Comparison of ENCODE assay signal across 9 cellular contexts in genomic region chr2:69581774-69582581, GRCh38.
A peak's percentile ranks its signal among the peaks of the same experiment; 100 is the strongest.
DNase-seq lines count a peak whose midpoint lies in the region; ATAC-seq lines count a peak whose summit lies in the region.
"Had no signal": no experiment of that assay in that cellular context is flagged by ENCODE, and none has a peak within 500 bp of the region (broad histone marks: within the 10 kb centered on the region; RNA-seq: fewer than 3 reads in every experiment).

No MANE protein-coding gene starts in this region.

- peak overlapping the region; percentile 5 for H3K4me3 Mint-ChIP-seq in activated CD4-positive, alpha-beta memory T cell treated with anti-CD3 and anti-CD28 coated beads, Interleukin-2, amount 10 ng/mL, durations not matched to agents 7 days and 5 days

- no peak for DNase-seq in activated CD4-positive, alpha-beta memory T cell treated with anti-CD3 and anti-CD28 coated beads, Interleukin-2, amount 10 ng/mL, durations not matched to agents 7 days and 5 days
- peak; percentile 86 for DNase-seq in kidney tubule cell (ENCODE audit: low spot score)
- no peak for DNase-seq in stimulated activated CD4-positive, alpha-beta T cell treated with anti-CD3 and anti-CD28 coated beads, Interleukin-4, amount 100 ng/mL, for 24 hours
- no peak for DNase-seq in stimulated activated CD4-positive, alpha-beta T cell treated with anti-CD3 and anti-CD28 coated beads, Interleukin-4, amount 100 ng/mL, for 4 hours
- no peak for DNase-seq in activated CD4-positive, CD25-positive, alpha-beta regulatory T cell treated with anti-CD3 and anti-CD28 coated beads, Interleukin-2, amount 50 U/mL, for 72 hours

- H3K9ac ChIP-seq in BLaER1 treated with 17β-estradiol and CSF1 and Interleukin-3, amounts not matched to agents 10 nM and 100 nM, result peak overlapping the region; percentile 10 to 64 (median 39); a peak in 17 of 22 replicates

- H3K9me3 Mint-ChIP-seq in activated CD4-positive, alpha-beta memory T cell treated with anti-CD3 and anti-CD28 coated beads, Interleukin-2, amount 10 ng/mL, durations not matched to agents 7 days and 5 days, result no peaks in the 10 kb centered on the region

- peaks cover 50 to 98% (median 74%) of the 10 kb centered on the region in 10 experiments for H3K4me1 ChIP-seq in BLaER1 treated with 17β-estradiol and CSF1 and Interleukin-3, amounts not matched to agents 10 nM and 100 nM

- no peaks in the 10 kb centered on the region for H3K27me3 ChIP-seq in BLaER1 treated with 17β-estradiol and CSF1 and Interleukin-3, amounts not matched to agents 10 nM and 100 nM

- H3K36me3 Mint-ChIP-seq in activated CD4-positive, alpha-beta memory T cell treated with anti-CD3 and anti-CD28 coated beads, Interleukin-2, amount 10 ng/mL, durations not matched to agents 7 days and 5 days (ENCODE audit: low read depth), result peaks cover 30% of the 10 kb centered on the region

- peaks cover 0 to 100% (median 8%) of the 10 kb centered on the region in 11 experiments; a peak in 14 of 22 replicates for H4K20me1 ChIP-seq in BLaER1 treated with 17β-estradiol and CSF1 and Interleukin-3, amounts not matched to agents 10 nM and 100 nM

- POLR2A ChIA-PET in activated CD4-positive, alpha-beta memory T cell treated with anti-CD3 and anti-CD28 coated beads, Interleukin-2, amount 10 ng/mL, durations not matched to agents 7 days and 5 days (lab: Charles Lee), result interaction anchor here (0.7 to 2.0 kb wide), 5 partner anchors 8 to 62 kb away, joined by 3 to 11 read pairs (median 3); partner anchors contain the start of gene AAK1

- H3K27ac ChIP-seq in BLaER1 treated with 17β-estradiol and CSF1 and Interleukin-3, amounts not matched to agents 10 nM and 100 nM, result peak overlapping the region; percentile 45 to 71 (median 64); a peak in 21 of 22 replicates
- H3K27ac ChIP-seq: epithelial cell of prostate had no signal

- no peak overlapping the region for H3K27ac Mint-ChIP-seq in activated CD4-positive, alpha-beta memory T cell treated with anti-CD3 and anti-CD28 coated beads, Interleukin-2, amount 10 ng/mL, durations not matched to agents 7 days and 5 days

- H3K4me2 ChIP-seq in BLaER1 treated with 17β-estradiol and CSF1 and Interleukin-3, amounts not matched to agents 10 nM and 100 nM, result peak overlapping the region; percentile 71 to 96 (median 79)

- H3K27me3 Mint-ChIP-seq in activated CD4-positive, alpha-beta memory T cell treated with anti-CD3 and anti-CD28 coated beads, Interleukin-2, amount 10 ng/mL, durations not matched to agents 7 days and 5 days, result no peaks in the 10 kb centered on the region

- peak overlapping the region in 8 of 10 experiments; percentile 1 to 54 (median 22); a peak in 10 of 20 replicates for H3K4me3 ChIP-seq in BLaER1 treated with 17β-estradiol and CSF1 and Interleukin-3, amounts not matched to agents 10 nM and 100 nM

- H3K36me3 ChIP-seq in BLaER1 treated with 17β-estradiol and CSF1 and Interleukin-3, amounts not matched to agents 10 nM and 100 nM, result peaks cover 0 to 22% (median 12%) of the 10 kb centered on the region in 11 experiments; a peak in 6 of 22 replicates

- peaks cover 0 to 7% (median 0%) of the 10 kb centered on the region in 11 experiments; a peak in 1 of 22 replicates for H3K9me3 ChIP-seq in BLaER1 treated with 17β-estradiol and CSF1 and Interleukin-3, amounts not matched to agents 10 nM and 100 nM (replicated peaks in 1 of 11)

- peaks cover 73% of the 10 kb centered on the region for H3K4me1 Mint-ChIP-seq in activated CD4-positive, alpha-beta memory T cell treated with anti-CD3 and anti-CD28 coated beads, Interleukin-2, amount 10 ng/mL, durations not matched to agents 7 days and 5 days

- CTCF ChIA-PET in activated CD4-positive, alpha-beta memory T cell treated with anti-CD3 and anti-CD28 coated beads, Interleukin-2, amount 10 ng/mL, durations not matched to agents 7 days and 5 days (lab: Charles Lee), result interaction anchor here (1.5 to 4.1 kb wide), 5 partner anchors 11 to 143 kb away, joined by 3 to 50 read pairs (median 9); no protein-coding TSS in a partner anchor

- ATAC-seq in HG03354 (IDR thresholded peaks at IDR 0.05; ENCODE audit: poor library complexity, severe bottlenecking, unreplicated experiment) (peak; percentile 44), GM19395 (IDR thresholded peaks at IDR 0.05; ENCODE audit: unreplicated experiment) (no peak)
